ENCODE assay signal across 18 cellular contexts in genomic region chr18:35993013-35993412, GRCh38.
"Had no signal": no experiment of that assay in that cellular context is flagged by ENCODE, and none has a peak within 500 bp of the region (broad histone marks: within the 10 kb centered on the region; RNA-seq: fewer than 3 reads in every experiment).

No MANE protein-coding gene starts in this region.

- DNase-seq: KBM-7, NCI-H1092, NCI-H1105 treated with DMSO at 0.1 percent for 48 hours, NCI-H1417 treated with DMSO at 0.1 percent for 48 hours, NCI-H146, NCI-H1694 treated with DMSO at 0.1 percent for 48 hours, NCI-H1930, NCI-H2081, NCI-H2107, NCI-H2171 treated with DMSO at 0.1 percent for 48 hours, NCI-H345, NCI-H446 treated with DMSO at 0.1 percent for 48 hours, NCI-H510A treated with DMSO at 0.1 percent for 48 hours, NCI-H69, NCI-H774, PC-3, SIG-M5 had no signal

- ATAC-seq: Panc1, PC-3 had no signal
